In the genomic region with DNA sequence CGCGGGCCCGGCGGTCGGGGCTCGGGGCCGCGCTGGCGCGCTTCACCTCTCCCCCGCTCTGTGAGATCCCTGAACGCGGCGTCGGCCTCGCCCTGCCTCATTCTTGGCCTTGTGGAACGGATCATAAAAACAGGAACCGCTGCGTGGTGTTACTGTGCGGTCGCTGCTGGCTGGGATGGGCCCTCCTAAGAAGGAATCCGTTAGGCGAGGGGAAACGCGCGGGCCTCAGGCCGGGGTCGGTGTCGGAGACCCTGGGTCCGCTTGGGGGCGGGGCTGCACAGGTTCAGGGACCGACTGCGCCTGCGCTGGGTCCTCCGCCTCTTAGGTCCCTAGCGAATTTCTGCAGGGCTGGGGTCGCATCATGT, we compare ENCODE assay signal across 8 cellular contexts. TPM values are rescaled to one million over a fixed set of nuclear protein-coding genes. Genes with fewer than 3 reads are reported as not detected.
DNase-seq lines count a peak whose midpoint lies in the region; ATAC-seq and TF ChIP-seq lines count a peak whose summit lies in the region.

No MANE protein-coding gene starts in this region.

- peaks cover 15% of the 10 kb centered on the region for H3K36me3 Mint-ChIP-seq in HFFc6 (ENCODE audit: low read depth)

- H3K4me3 ChIP-seq in ascending aorta (peak overlapping the region; percentile 82 to 84), aorta (ENCODE audit: low read length in 2 of 2) (peak overlapping the region; percentile 67 to 72)

- no peaks in the 10 kb centered on the region for H3K27me3 Mint-ChIP-seq in HFFc6 (ENCODE audit: insufficient read depth)

- peaks cover 73% of the 10 kb centered on the region for H3K4me1 Mint-ChIP-seq in HFFc6 (ENCODE audit: low read depth)

- H3K9me3 ChIP-seq in ascending aorta (no peaks in the 10 kb centered on the region), aorta (ENCODE audit: control insufficient read depth, low read length) (no peaks in the 10 kb centered on the region)

- peak overlapping the region; percentile 98 for H3K4me3 Mint-ChIP-seq in HFFc6

- WGBS in aorta, 2 donors: 0 to 1% methylated on average over 37 of the region's 37 CpGs

- intact Hi-C loops in ascending aorta (cut with DNase I) (loop anchor here (1.0 to 10.0 kb wide), 4 partner anchors 149 to 1541 kb away; a partner anchor contains a TSS), aorta (cut with DNase I) (loop anchor here in 1 of 2 donors (10.0 kb wide), 2 partner anchors 261 to 441 kb away; a partner anchor contains a TSS)

- DNase-seq in GF-D8 (lab: John Stamatoyannopoulos, UW) (peak; percentile 79), HFFc6 (peak; percentile 15), NCI-H1092 (lab: John Stamatoyannopoulos, UW) (peak; percentile 58), T-helper 2 cell (peak; percentile 59 to 82 (median 70)), ascending aorta (ENCODE audit: low spot score in 2 of 2) (peak; percentile 19 to 79), hepatic stellate cell (ENCODE audit: low spot score) (peak; percentile 74), retina (peak; percentile 95), aorta (peak; percentile 83 to 91)

- no peaks in the 10 kb centered on the region for H3K27me3 ChIP-seq in ascending aorta
- no peaks in the 10 kb centered on the region for H3K27me3 ChIP-seq in aorta (ENCODE audit: control insufficient read depth in 1 of 2, insufficient read depth in 2 of 2, low read length in 1 of 2)

- H3K27ac ChIP-seq in ascending aorta (peak overlapping the region; percentile 75 to 81), aorta (ENCODE audit: low read depth in 1 of 2, low read length in 2 of 2) (peak overlapping the region in 1 of 2 donors; percentile 68)

- no peaks in the 10 kb centered on the region for H3K36me3 ChIP-seq in ascending aorta
- no peaks in the 10 kb centered on the region for H3K36me3 ChIP-seq in aorta (ENCODE audit: control insufficient read depth in 1 of 2, insufficient read depth in 2 of 2, low read length in 1 of 2)

- TF ChIP-seq CTCF in HFFc6 (IDR thresholded peaks at IDR 0.05) (no peak), ascending aorta (IDR thresholded peaks at IDR 0.05) (peak in 1 of 3 experiments; percentile 2)

- peak overlapping the region; percentile 95 for H3K27ac Mint-ChIP-seq in HFFc6

- no peaks in the 10 kb centered on the region for H3K9me3 Mint-ChIP-seq in HFFc6

- peak; percentile 60 for ATAC-seq in aorta (ENCODE audit: low FRiP score)

- H3K4me1 ChIP-seq in ascending aorta (peaks cover 0 to 10% of the 10 kb centered on the region in 2 donors), aorta (ENCODE audit: control insufficient read depth in 1 of 2, insufficient read depth in 2 of 2, low read length in 2 of 2) (no peaks in the 10 kb centered on the region)

RNA-seq across cellular contexts. Expression of a gene that starts 0.4 kb away (rescaled TPM):
- 10 to 100 TPM; 39.5 to 87.9 (median 80.8) TPM for total RNA-seq in HFFc6 (2021; fragmentation: NEBNext Ultra II Directional; extraction: Animal tissue kit (Norgen Biotek cat#: 25700))
- total RNA-seq in ascending aorta (1.2 TPM), aorta (1 to 10 TPM; 5.4 to 9.6 TPM)
- polyA plus RNA-seq in aorta: 1 to 10 TPM; 2.0 to 2.3 TPM

RNA-seq across cellular contexts. Expression of a gene that starts 5.2 kb away (rescaled TPM):
- total RNA-seq in HFFc6 (2021; fragmentation: NEBNext Ultra II Directional; extraction: Animal tissue kit (Norgen Biotek cat#: 25700)): 10 to 100 TPM; 16.7 to 24.3 (median 19.9) TPM
- total RNA-seq in ascending aorta: 69.3 TPM
- total RNA-seq in aorta: 10 to 100 TPM; 45.5 to 54.3 TPM
- polyA plus RNA-seq in aorta: 10 to 100 TPM; 20.4 to 22.4 TPM

RNA-seq across cellular contexts. Expression of a gene that starts 49.7 kb away (rescaled TPM):
- total RNA-seq in HFFc6 (2021; fragmentation: NEBNext Ultra II Directional; extraction: Animal tissue kit (Norgen Biotek cat#: 25700)): 1 to 10 TPM; 2.6 to 6.1 (median 3.2) TPM
- total RNA-seq in ascending aorta: 27.4 TPM
- 10 to 100 TPM in 1 of 2 donors, 1 to 10 TPM in 1; 6.6 to 16.0 TPM for total RNA-seq in aorta
- polyA plus RNA-seq in aorta: 1 to 10 TPM in 1 of 2 donors, not detected in 1; 1.3 TPM

Comparison
In these comparisons a context has a peak if more than half of its experiments do, and no peak if none do; other contexts are left out.
1. DNase-seq: peak in every context shown above with its lines; median percentile 95 in retina; 87 in aorta; 79 in GF-D8; 74 in hepatic stellate cell; 70 in T-helper 2 cell; 58 in NCI-H1092; 49 in ascending aorta; 15 in HFFc6.